ENCODE assay signal across 28 cellular contexts in genomic region chr9:91924090-91924489, GRCh38. TPM values are rescaled to one million over a fixed set of nuclear protein-coding genes. Genes with fewer than 3 reads are reported as not detected.
"Had no signal": no experiment of that assay in that cellular context is flagged by ENCODE, and none has a peak within 500 bp of the region (broad histone marks: within the 10 kb centered on the region; RNA-seq: fewer than 3 reads in every experiment).

No MANE protein-coding gene starts in this region.

- DNase-seq: colonic mucosa; effector CD8-positive, alpha-beta T cell; esophagus squamous epithelium; foreskin melanocyte; hypothalamus; immature natural killer cell; left ventricle myocardium superior; lower lobe of right lung; mucosa of descending colon; naive B cell; occipital lobe; ovary; posterior cingulate gyrus; psoas muscle; right cardiac atrium; spleen; stimulated activated CD4-positive, alpha-beta T cell treated with anti-CD3 and anti-CD28 coated beads, Interleukin-2, amount 100 ng/mL, for 48 hours; stimulated activated naive B cell treated with anti-CD40 and anti-IgM and Interleukin-4, amounts not matched to agents 10 μg/mL and 1 μg/mL and 100 μg/mL, for 72 hours; transverse colon had no signal

- H3K4me3 ChIP-seq: colonic mucosa, esophagus squamous epithelium, lower lobe of right lung, mucosa of descending colon, ovary, psoas muscle, skin epidermis, spleen, thoracic aorta, transverse colon had no signal

- H3K4me1 ChIP-seq: colonic mucosa, lower lobe of right lung, psoas muscle, spleen had no signal

- H3K27ac Mint-ChIP-seq: dendritic cell treated with granulocyte-macrophage colony-stimulating factor and Interleukin-4, amounts not matched to agents 40 ng/mL and 50 ng/mL, for 4 days; immature natural killer cell; mesothelial cell of epicardium; naive B cell; natural killer cell treated with Interleukin-12 subunit alpha and Interleukin-12 subunit beta and Interleukin-15 and Interleukin-18, amount 100 ng/mL, for 72 hours; stimulated activated naive B cell treated with anti-CD40 and anti-IgM and Interleukin-4, amounts not matched to agents 10 μg/mL and 1 μg/mL and 100 μg/mL, for 72 hours; stimulated activated naive CD8-positive, alpha-beta T cell treated with anti-CD3 and anti-CD28 coated beads, Interleukin-15, Interleukin-2, amounts not matched to agents 100 ng/mL and 50 ng/mL, for 24 hours had no signal

- H3K36me3 ChIP-seq: colonic mucosa, esophagus squamous epithelium, lower lobe of right lung, ovary, spleen, thoracic aorta, transverse colon had no signal

- H3K36me3 Mint-ChIP-seq: immature natural killer cell; naive B cell; natural killer cell treated with Interleukin-12 subunit alpha and Interleukin-12 subunit beta and Interleukin-15 and Interleukin-18, amount 100 ng/mL, for 72 hours; stimulated activated naive B cell treated with anti-CD40 and anti-IgM and Interleukin-4, amounts not matched to agents 10 μg/mL and 1 μg/mL and 100 μg/mL, for 72 hours had no signal

- H3K9me3 ChIP-seq: colonic mucosa, lower lobe of right lung, ovary, psoas muscle had no signal

- H3K9me3 Mint-ChIP-seq: central memory CD8-positive, alpha-beta T cell; natural killer cell treated with Interleukin-12 subunit alpha and Interleukin-12 subunit beta and Interleukin-15 and Interleukin-18, amount 100 ng/mL, for 72 hours had no signal

- FAIRE-seq: endothelial cell of umbilical vein, keratinocyte had no signal

- H3K27ac ChIP-seq: colonic mucosa, esophagus squamous epithelium, lower lobe of right lung, ovary, psoas muscle, skin epidermis, spleen, thoracic aorta, transverse colon had no signal

- H3K4me3 Mint-ChIP-seq: central memory CD8-positive, alpha-beta T cell; dendritic cell treated with granulocyte-macrophage colony-stimulating factor and Interleukin-4, amounts not matched to agents 40 ng/mL and 50 ng/mL, for 4 days; immature natural killer cell; mesothelial cell of epicardium; naive B cell; natural killer cell treated with Interleukin-12 subunit alpha and Interleukin-12 subunit beta and Interleukin-15 and Interleukin-18, amount 100 ng/mL, for 72 hours; stimulated activated naive B cell treated with anti-CD40 and anti-IgM and Interleukin-4, amounts not matched to agents 10 μg/mL and 1 μg/mL and 100 μg/mL, for 72 hours; stimulated activated naive CD8-positive, alpha-beta T cell treated with anti-CD3 and anti-CD28 coated beads, Interleukin-15, Interleukin-2, amounts not matched to agents 100 ng/mL and 50 ng/mL, for 24 hours had no signal

- H3K4me1 Mint-ChIP-seq: central memory CD8-positive, alpha-beta T cell; immature natural killer cell had no signal

- ATAC-seq: left ventricle myocardium superior; lower lobe of right lung; mucosa of descending colon; natural killer cell treated with Interleukin-12 subunit alpha and Interleukin-12 subunit beta and Interleukin-15 and Interleukin-18, amount 100 ng/mL, for 72 hours; psoas muscle; right cardiac atrium; stimulated activated naive B cell treated with anti-CD40 and anti-IgM and Interleukin-4, amounts not matched to agents 10 μg/mL and 1 μg/mL and 100 μg/mL, for 72 hours had no signal

- H3K27me3 ChIP-seq: colonic mucosa, ovary, transverse colon had no signal

RNA-seq across cellular contexts. Expression of gene ROR2, which starts 25.9 kb away (rescaled TPM):
- total RNA-seq: endothelial cell of umbilical vein had no signal
- polyA plus RNA-seq: endothelial cell of umbilical vein, immature natural killer cell had no signal
